ENCODE assay signal across 1 cellular context in genomic region chr17:43579570-43580140, GRCh38.
TF ChIP-seq lines count a peak whose summit lies in the region.

No MANE protein-coding gene starts in this region.

TF ChIP-seq in HepG2, 621 proteins besides CTCF, POLR2A, EP300 and RAD21:
- TF ChIP-seq ZNF512 (CRISPR knock-in tag; IDR thresholded peaks at IDR 0.05) (no peak), SAFB2 (CRISPR knock-in tag; IDR thresholded peaks at IDR 0.05; ENCODE audit: borderline replicate concordance, low read depth) (no peak), HMGA1 (CRISPR knock-in tag; conservative IDR thresholded peaks at IDR 0.05) (no peak), ARID2 (CRISPR knock-in tag; IDR thresholded peaks at IDR 0.05; ENCODE audit: borderline replicate concordance) (0 out of 2 replicates have a peak, but pooled peaks have one; percentile 50), GRHL1 (CRISPR knock-in tag; conservative IDR thresholded peaks at IDR 0.05) (no peak), GLMP (CRISPR knock-in tag; IDR thresholded peaks at IDR 0.05; ENCODE audit: borderline replicate concordance) (no peak), ZNF574 (CRISPR knock-in tag; IDR thresholded peaks at IDR 0.05) (no peak), NR2C2 (CRISPR knock-in tag; IDR thresholded peaks at IDR 0.05; ENCODE audit: borderline replicate concordance) (no peak), ZNF362 (CRISPR knock-in tag; IDR thresholded peaks at IDR 0.05; ENCODE audit: borderline replicate concordance) (0 out of 2 replicates have a peak, but pooled peaks have one; percentile 24), ZNF263 (CRISPR knock-in tag; IDR thresholded peaks at IDR 0.05) (peak; percentile 96), ZNF414 (CRISPR knock-in tag; IDR thresholded peaks at IDR 0.05) (0 out of 2 replicates have a peak, but pooled peaks have one; percentile 8), FOSL2 (CRISPR knock-in tag; IDR thresholded peaks at IDR 0.05) (peak; percentile 36; the same call in 1 of the 2 replicates), FOXM1 (CRISPR knock-in tag; IDR thresholded peaks at IDR 0.05) (no peak), TEAD3 (CRISPR knock-in tag; optimal IDR thresholded peaks at IDR 0.05; ENCODE audit: borderline replicate concordance) (peak; percentile 74), NR2F6 (IDR thresholded peaks at IDR 0.05) (no peak), NR2F6 (CRISPR knock-in tag; IDR thresholded peaks at IDR 0.05) (0 out of 2 replicates have a peak, but pooled peaks have one; percentile 12), TFE3 (CRISPR knock-in tag; IDR thresholded peaks at IDR 0.05) (no peak), MED13 (CRISPR knock-in tag; IDR thresholded peaks at IDR 0.05) (no peak), ZBTB33 (CRISPR knock-in tag; IDR thresholded peaks at IDR 0.05) (0 out of 2 replicates have a peak, but pooled peaks have one; percentile 30), CREB1 (IDR thresholded peaks at IDR 0.05) (no peak), CREB1 (CRISPR knock-in tag; IDR thresholded peaks at IDR 0.05) (no peak), ADNP (CRISPR knock-in tag; IDR thresholded peaks at IDR 0.05) (no peak)
